In the genomic region with DNA sequence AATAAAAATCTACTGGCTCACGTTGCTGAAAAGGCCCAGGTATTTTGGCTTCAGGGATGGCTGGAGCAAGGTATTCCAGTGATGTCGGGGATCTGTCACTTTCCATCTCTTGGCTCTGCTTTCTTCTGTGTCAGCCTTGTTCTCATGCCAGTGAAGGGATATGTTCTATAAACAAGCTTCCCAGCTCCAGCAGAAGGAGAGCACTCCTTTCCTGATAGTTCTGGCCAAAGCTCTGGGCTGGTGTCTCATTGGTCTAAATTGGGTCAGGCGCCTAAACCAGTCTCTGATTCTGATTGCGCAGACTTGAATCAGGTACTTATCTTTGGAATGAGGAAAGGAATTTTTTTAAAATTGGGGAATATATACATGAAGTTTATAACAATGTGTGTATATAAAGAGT, we compare ENCODE assay signal across 1 cellular context.
TF ChIP-seq lines count a peak whose summit lies in the region.

No MANE protein-coding gene starts in this region.

TF ChIP-seq in IMR-90, 13 proteins besides CTCF, POLR2A, EP300 and RAD21:
- no peak for TF ChIP-seq CHD1 (IDR thresholded peaks at IDR 0.05; ENCODE audit: low read depth, low read length)
- TF ChIP-seq, protein P1, sequence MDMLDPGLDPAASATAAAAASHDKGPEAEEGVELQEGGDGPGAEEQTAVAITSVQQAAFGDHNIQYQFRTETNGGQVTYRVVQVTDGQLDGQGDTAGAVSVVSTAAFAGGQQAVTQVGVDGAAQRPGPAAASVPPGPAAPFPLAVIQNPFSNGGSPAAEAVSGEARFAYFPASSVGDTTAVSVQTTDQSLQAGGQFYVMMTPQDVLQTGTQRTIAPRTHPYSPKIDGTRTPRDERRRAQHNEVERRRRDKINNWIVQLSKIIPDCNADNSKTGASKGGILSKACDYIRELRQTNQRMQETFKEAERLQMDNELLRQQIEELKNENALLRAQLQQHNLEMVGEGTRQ (IDR thresholded peaks at IDR 0.05; ENCODE audit: low read depth, low read length) = peak; percentile 35; the same call in 1 of the 2 replicates
- no peak for TF ChIP-seq MXI1 (IDR thresholded peaks at IDR 0.05; ENCODE audit: borderline replicate concordance, low read depth, low read length)
- TF ChIP-seq, protein P2, sequence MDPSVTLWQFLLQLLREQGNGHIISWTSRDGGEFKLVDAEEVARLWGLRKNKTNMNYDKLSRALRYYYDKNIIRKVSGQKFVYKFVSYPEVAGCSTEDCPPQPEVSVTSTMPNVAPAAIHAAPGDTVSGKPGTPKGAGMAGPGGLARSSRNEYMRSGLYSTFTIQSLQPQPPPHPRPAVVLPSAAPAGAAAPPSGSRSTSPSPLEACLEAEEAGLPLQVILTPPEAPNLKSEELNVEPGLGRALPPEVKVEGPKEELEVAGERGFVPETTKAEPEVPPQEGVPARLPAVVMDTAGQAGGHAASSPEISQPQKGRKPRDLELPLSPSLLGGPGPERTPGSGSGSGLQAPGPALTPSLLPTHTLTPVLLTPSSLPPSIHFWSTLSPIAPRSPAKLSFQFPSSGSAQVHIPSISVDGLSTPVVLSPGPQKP (IDR thresholded peaks at IDR 0.05; ENCODE audit: borderline replicate concordance, low read depth, low read length) = no peak
- TF ChIP-seq RFX5 (IDR thresholded peaks at IDR 0.05; ENCODE audit: low read depth, low read length) = no peak
- TF ChIP-seq SMC3 (IDR thresholded peaks at IDR 0.05; ENCODE audit: low read depth, low read length) = no peak
- no peak for TF ChIP-seq CEBPB (IDR thresholded peaks at IDR 0.05; ENCODE audit: low read depth, low read length)
